ENCODE assay signal across 1 cellular context in the genomic region with DNA sequence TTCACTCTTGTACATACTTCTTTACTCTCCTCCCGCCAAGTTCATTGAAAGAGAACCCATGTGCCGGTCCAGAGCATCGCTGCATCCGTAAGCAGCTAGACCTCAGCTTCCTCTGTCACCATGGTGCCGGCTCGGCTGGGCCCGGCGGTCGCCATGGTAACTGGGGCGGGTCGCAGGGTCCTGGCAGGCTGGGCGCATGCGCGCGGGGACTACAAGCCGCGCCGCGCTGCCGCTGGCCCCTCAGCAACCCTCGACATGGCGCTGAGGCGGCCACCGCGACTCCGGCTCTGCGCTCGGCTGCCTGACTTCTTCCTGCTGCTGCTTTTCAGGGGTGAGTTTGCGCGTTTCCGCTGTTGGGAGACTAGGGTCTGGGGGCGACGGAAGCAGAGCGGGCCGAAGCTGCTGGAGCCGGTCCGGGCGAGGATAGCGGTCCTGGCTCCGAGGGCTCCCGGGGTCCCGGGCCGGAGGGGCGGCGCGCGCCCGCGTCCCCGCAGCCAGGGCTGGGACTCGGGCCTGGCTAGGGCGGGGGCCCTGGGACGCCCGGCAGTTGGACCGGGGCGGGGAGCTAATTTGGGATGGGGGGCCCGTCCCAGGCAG.
TF ChIP-seq lines count a peak whose summit lies in the region.

Gene JAM3, plus strand, starts transcription at position 244 of the 597 bp plus-strand sequence. Its CDS starts 12 bp downstream, at position 256.

TF ChIP-seq in HEK293, 187 proteins besides CTCF, POLR2A, EP300 and RAD21 (continued from another document):
- TF ChIP-seq ZBTB26 (tag by site-specific recombination; optimal IDR thresholded peaks at IDR 0.05) (peak; percentile 93), ZNF48 (tag by site-specific recombination; IDR thresholded peaks at IDR 0.05) (no peak), ZXDB (tag by site-specific recombination; IDR thresholded peaks at IDR 0.05) (peak; percentile 55; the same call in 1 of the 2 replicates), ZNF600 (tag by site-specific recombination; IDR thresholded peaks at IDR 0.05) (peak; percentile 54; the same call in 1 of the 2 replicates), YY1 (tag by site-specific recombination; IDR thresholded peaks at IDR 0.05) (peak; percentile 83), MZF1 (tag by site-specific recombination; IDR thresholded peaks at IDR 0.05; ENCODE audit: borderline replicate concordance) (no peak), ZNF514 (tag by site-specific recombination; IDR thresholded peaks at IDR 0.05) (no peak), ZBTB48 (tag by site-specific recombination; IDR thresholded peaks at IDR 0.05) (0 out of 2 replicates have a peak, but pooled peaks have one; percentile 18), KLF10 (tag by site-specific recombination; IDR thresholded peaks at IDR 0.05) (0 out of 2 replicates have a peak, but pooled peaks have one; percentile 17), ZNF623 (tag by site-specific recombination; IDR thresholded peaks at IDR 0.05) (no peak), KLF9 (tag by site-specific recombination; IDR thresholded peaks at IDR 0.05; ENCODE audit: low read depth) (peak; percentile 35), ZBTB17 (tag by site-specific recombination; IDR thresholded peaks at IDR 0.05) (peak; percentile 74), ZNF621 (tag by site-specific recombination; IDR thresholded peaks at IDR 0.05) (no peak), ZNF391 (tag by site-specific recombination; IDR thresholded peaks at IDR 0.05; ENCODE audit: borderline replicate concordance, low read depth) (peak; percentile 73; the same call in 1 of the 2 replicates), ZBTB20 (tag by site-specific recombination; IDR thresholded peaks at IDR 0.05) (peak; percentile 55; the same call in 1 of the 2 replicates), ZNF16 (tag by site-specific recombination; IDR thresholded peaks at IDR 0.05; ENCODE audit: low read depth) (no peak), REPIN1 (tag by site-specific recombination; IDR thresholded peaks at IDR 0.05; ENCODE audit: low read depth) (no peak), MYNN (tag by site-specific recombination; IDR thresholded peaks at IDR 0.05; ENCODE audit: borderline replicate concordance) (peak; percentile 94), ZNF335 (tag by site-specific recombination; conservative IDR thresholded peaks at IDR 0.05) (peak; percentile 94), ATF2 (tag by site-specific recombination; IDR thresholded peaks at IDR 0.05; ENCODE audit: low read depth) (no peak), ZSCAN30 (tag by site-specific recombination; IDR thresholded peaks at IDR 0.05) (0 out of 2 replicates have a peak, but pooled peaks have one; percentile 40), ZBTB8A (tag by site-specific recombination; IDR thresholded peaks at IDR 0.05) (0 out of 2 replicates have a peak, but pooled peaks have one; percentile 30), ZNF76 (tag by site-specific recombination; IDR thresholded peaks at IDR 0.05; ENCODE audit: borderline replicate concordance, low read depth) (no peak)
- TF ChIP-seq, protein P1, sequence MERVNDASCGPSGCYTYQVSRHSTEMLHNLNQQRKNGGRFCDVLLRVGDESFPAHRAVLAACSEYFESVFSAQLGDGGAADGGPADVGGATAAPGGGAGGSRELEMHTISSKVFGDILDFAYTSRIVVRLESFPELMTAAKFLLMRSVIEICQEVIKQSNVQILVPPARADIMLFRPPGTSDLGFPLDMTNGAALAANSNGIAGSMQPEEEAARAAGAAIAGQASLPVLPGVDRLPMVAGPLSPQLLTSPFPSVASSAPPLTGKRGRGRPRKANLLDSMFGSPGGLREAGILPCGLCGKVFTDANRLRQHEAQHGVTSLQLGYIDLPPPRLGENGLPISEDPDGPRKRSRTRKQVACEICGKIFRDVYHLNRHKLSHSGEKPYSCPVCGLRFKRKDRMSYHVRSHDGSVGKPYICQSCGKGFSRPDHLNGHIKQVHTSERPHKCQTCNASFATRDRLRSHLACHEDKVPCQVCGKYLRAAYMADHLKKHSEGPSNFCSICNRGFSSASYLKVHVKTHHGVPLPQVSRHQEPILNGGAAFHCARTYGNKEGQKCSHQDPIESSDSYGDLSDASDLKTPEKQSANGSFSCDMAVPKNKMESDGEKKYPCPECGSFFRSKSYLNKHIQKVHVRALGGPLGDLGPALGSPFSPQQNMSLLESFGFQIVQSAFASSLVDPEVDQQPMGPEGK (tag by site-specific recombination; IDR thresholded peaks at IDR 0.05) = 0 out of 2 replicates have a peak, but pooled peaks have one; percentile 52
